In genomic region chr9:129202613-129203555, GRCh38 we compare ENCODE assay signal across 8 cellular contexts.
A peak's percentile ranks its signal among the peaks of the same experiment; 100 is the strongest.
DNase-seq lines count a peak whose midpoint lies in the region; ATAC-seq and TF ChIP-seq lines count a peak whose summit lies in the region.

No MANE protein-coding gene starts in this region.

- POLR2A ChIA-PET in GM10248 (lab: Yijun Ruan, JAX) = no interaction called here

- DNase-seq in GM10248 (ENCODE audit: extremely low spot score) (peak; percentile 94), NCI-H2029 treated with DMSO at 0.1 percent for 48 hours (lab: John Stamatoyannopoulos, UW) (peak; percentile 51), kidney glomerular epithelial cell (lab: John Stamatoyannopoulos, UW) (peak; percentile 57), cortex of kidney (lab: John Stamatoyannopoulos, UW) (no peak)
- DNase-seq in activated CD4-positive, CD25-positive, alpha-beta regulatory T cell treated with anti-CD3 and anti-CD28 coated beads, Interleukin-2, amount 50 U/mL, for 72 hours = peak; percentile 97
- DNase-seq in central memory CD8-positive, alpha-beta T cell (ENCODE audit: low spot score in 2 of 2) = peak; percentile 89 to 94
- DNase-seq in stimulated activated CD4-positive, alpha-beta T cell treated with anti-CD3 and anti-CD28 coated beads, Interleukin-15, amount 100 ng/mL, for 1 hour (ENCODE audit: low read depth in 1 of 2, low spot score in 1 of 2) = peak; percentile 80 to 84

- TF ChIP-seq CTCF in GM10248 (IDR thresholded peaks at IDR 0.05; ENCODE audit: control extremely low read depth, extremely low read depth, low read depth, missing control alignments) = no peak

- H3K27ac Mint-ChIP-seq in central memory CD8-positive, alpha-beta T cell (ENCODE audit: low read depth) = no peak overlapping the region

- H3K36me3 Mint-ChIP-seq in central memory CD8-positive, alpha-beta T cell (ENCODE audit: insufficient read depth) = peaks cover 2% of the 10 kb centered on the region

- no peaks in the 10 kb centered on the region for H3K9me3 Mint-ChIP-seq in central memory CD8-positive, alpha-beta T cell

- CTCF ChIA-PET in GM10248 (lab: Yijun Ruan, JAX) = no interaction called here

- H3K27me3 Mint-ChIP-seq in central memory CD8-positive, alpha-beta T cell = no peaks in the 10 kb centered on the region

- ATAC-seq in HG02642 (IDR thresholded peaks at IDR 0.05; ENCODE audit: poor library complexity, unreplicated experiment) = peak; percentile 93
- ATAC-seq in central memory CD8-positive, alpha-beta T cell (replicated peaks; ENCODE audit: extremely low read depth, poor library complexity, severe bottlenecking) = peak; percentile 93

- peaks cover 12% of the 10 kb centered on the region for H3K4me1 Mint-ChIP-seq in central memory CD8-positive, alpha-beta T cell

- H3K4me3 Mint-ChIP-seq in central memory CD8-positive, alpha-beta T cell = peak overlapping the region; percentile 63
